Comparison of ENCODE assay signal across 14 cellular contexts in genomic region chr1:19066874-19067186, GRCh38.
DNase-seq lines count a peak whose midpoint lies in the region; ATAC-seq and TF ChIP-seq lines count a peak whose summit lies in the region.
"Had no signal": no experiment of that assay in that cellular context is flagged by ENCODE, and none has a peak within 500 bp of the region (broad histone marks: within the 10 kb centered on the region; RNA-seq: fewer than 3 reads in every experiment).

No MANE protein-coding gene starts in this region.

- no peak overlapping the region for H3K18ac ChIP-seq in trophoblast cell (ENCODE audit: low read length)

- peak overlapping the region; percentile 7 for H2AK5ac ChIP-seq in trophoblast cell (ENCODE audit: low read length)

- whole genome bisulfite sequencing in trophoblast cell (ENCODE audit: extremely low coverage, insufficient coverage, insufficient read length): no CpG with 5 or more reads among the region's 10 CpGs

- no peak overlapping the region for H3K9ac ChIP-seq in trophoblast cell (ENCODE audit: low read length)

- H3K79me1 ChIP-seq in trophoblast cell (ENCODE audit: low read length): no peaks in the 10 kb centered on the region

- no peak overlapping the region for H4K91ac ChIP-seq in trophoblast cell (ENCODE audit: low read depth, low read length)

- no peak overlapping the region for H2BK5ac ChIP-seq in trophoblast cell (ENCODE audit: low read depth, low read length, poor library complexity)

- H3K4ac ChIP-seq in trophoblast cell (ENCODE audit: low read depth, low read length): no peak overlapping the region

- no peak for ATAC-seq in GM21447 (IDR thresholded peaks at IDR 0.05; ENCODE audit: unreplicated experiment)
- ATAC-seq in activated CD8-positive, alpha-beta T cell treated with anti-CD3 and anti-CD28 coated beads for 36 hours: no peak

- DNase-seq in COLO829 (ENCODE audit: low spot score) (peak; percentile 55), RWPE1 (ENCODE audit: low spot score) (no peak), globus pallidus (ENCODE audit: low spot score) (peak; percentile 92), trophoblast cell (no peak), cortex of kidney (lab: John Stamatoyannopoulos, UW) (no peak), NK-92 (lab: John Stamatoyannopoulos, UW; ENCODE audit: unreplicated experiment) (no peak)
- no peak for DNase-seq in activated CD8-positive, alpha-beta T cell treated with anti-CD3 and anti-CD28 coated beads for 36 hours
- DNase-seq: activated CD8-positive, alpha-beta memory T cell treated with anti-CD3 and anti-CD28 coated beads, Interleukin-2, amount 50 U/mL, for 4 hours; NCI-H1417 treated with DMSO at 0.1 percent for 48 hours; SHP77 treated with DMSO at 0.1 percent for 48 hours had no signal

- no peak overlapping the region for H4K8ac ChIP-seq in trophoblast cell (ENCODE audit: low read depth, low read length)

- no peaks in the 10 kb centered on the region for H3K27me3 ChIP-seq in trophoblast cell (ENCODE audit: insufficient read depth, low read length)
- H3K27me3 ChIP-seq: ovary had no signal

- no peak overlapping the region for H3K27ac Mint-ChIP-seq in activated CD8-positive, alpha-beta T cell treated with anti-CD3 and anti-CD28 coated beads for 36 hours
- H3K27ac Mint-ChIP-seq: T-helper 1 cell treated with Interleukin-12 subunit alpha and Interleukin-12 subunit beta and Interleukin-4 antibody, amounts not matched to agents 30 μg/mL and 1 μg/mL, for 36 hours had no signal

- no peaks in the 10 kb centered on the region for H3K36me3 Mint-ChIP-seq in activated CD8-positive, alpha-beta T cell treated with anti-CD3 and anti-CD28 coated beads for 36 hours (ENCODE audit: low read depth)

- H3K4me2 ChIP-seq in trophoblast cell (ENCODE audit: low read length): no peak overlapping the region
- H3K4me2 ChIP-seq: smooth muscle cell had no signal

- H3K27me3 Mint-ChIP-seq in activated CD8-positive, alpha-beta T cell treated with anti-CD3 and anti-CD28 coated beads for 36 hours: no peaks in the 10 kb centered on the region

- H2BK12ac ChIP-seq in trophoblast cell (ENCODE audit: low read length): no peak overlapping the region

- H3K14ac ChIP-seq in trophoblast cell (ENCODE audit: low read length): no peak overlapping the region

- H3K79me2 ChIP-seq in trophoblast cell (ENCODE audit: control insufficient read depth, insufficient read depth, low read length, poor library complexity): no peaks in the 10 kb centered on the region

- H2AFZ ChIP-seq in trophoblast cell (ENCODE audit: insufficient read depth, low read length, poor library complexity): peak overlapping the region; percentile 13

- no peak overlapping the region for H3K23ac ChIP-seq in trophoblast cell (ENCODE audit: low read length)

- H2BK120ac ChIP-seq in trophoblast cell (ENCODE audit: insufficient read depth, low read length, poor library complexity): no peak overlapping the region

- peaks cover 0 to 3% of the 10 kb centered on the region in 2 experiments for H3K4me1 ChIP-seq in trophoblast cell (ENCODE audit: control insufficient read depth in 1 of 2, insufficient read depth in 2 of 2, low read length in 2 of 2)

- H4K12ac ChIP-seq in trophoblast cell (ENCODE audit: low read depth, low read length): no peak overlapping the region

- intact Hi-C loops in activated CD8-positive, alpha-beta T cell treated with anti-CD3 and anti-CD28 coated beads for 36 hours (cut with micrococcal nuclease): no loop called here

- POLR2A ChIA-PET in RWPE1 (lab: Yijun Ruan, JAX; ENCODE audit: low non-redundant PET): no interaction called here
- POLR2A ChIA-PET in activated CD8-positive, alpha-beta T cell treated with anti-CD3 and anti-CD28 coated beads for 36 hours (lab: Charles Lee): no interaction called here

- no peak overlapping the region for H3K4me3 Mint-ChIP-seq in activated CD8-positive, alpha-beta T cell treated with anti-CD3 and anti-CD28 coated beads for 36 hours
- H3K4me3 Mint-ChIP-seq: T-helper 1 cell treated with Interleukin-12 subunit alpha and Interleukin-12 subunit beta and Interleukin-4 antibody, amounts not matched to agents 30 μg/mL and 1 μg/mL, for 36 hours had no signal

- no peaks in the 10 kb centered on the region for H3K9me3 Mint-ChIP-seq in activated CD8-positive, alpha-beta T cell treated with anti-CD3 and anti-CD28 coated beads for 36 hours

- no peaks in the 10 kb centered on the region for H3K36me3 ChIP-seq in trophoblast cell (ENCODE audit: control insufficient read depth in 1 of 2, insufficient read depth in 2 of 2, low read length in 2 of 2)
- H3K36me3 ChIP-seq: ovary had no signal

- no peak for TF ChIP-seq CTCF in RWPE1 (conservative IDR thresholded peaks at IDR 0.05; ENCODE audit: low read depth)
- no peak for TF ChIP-seq CTCF in activated CD8-positive, alpha-beta T cell treated with anti-CD3 and anti-CD28 coated beads for 36 hours (IDR thresholded peaks at IDR 0.05)

- H3K27ac ChIP-seq in RWPE1 (peak overlapping the region; percentile 85), trophoblast cell (ENCODE audit: low read depth, low read length) (no peak overlapping the region)
- H3K27ac ChIP-seq: ovary had no signal

- H3K4me1 Mint-ChIP-seq in activated CD8-positive, alpha-beta T cell treated with anti-CD3 and anti-CD28 coated beads for 36 hours (ENCODE audit: low read depth): no peaks in the 10 kb centered on the region

- CTCF ChIA-PET in RWPE1 (lab: Yijun Ruan, JAX): no interaction called here
- CTCF ChIA-PET in activated CD8-positive, alpha-beta T cell treated with anti-CD3 and anti-CD28 coated beads for 36 hours (lab: Charles Lee): no interaction called here

- H3K9me3 ChIP-seq in trophoblast cell (ENCODE audit: insufficient read depth, low read depth, low read length): peaks cover 2% of the 10 kb centered on the region
- H3K9me3 ChIP-seq: ovary had no signal

- no peak overlapping the region for H3K4me3 ChIP-seq in trophoblast cell (ENCODE audit: low read depth, low read length)
- H3K4me3 ChIP-seq: ovary, smooth muscle cell had no signal

Comparison
In these comparisons a context has a peak if more than half of its experiments do, and no peak if none do; other contexts are left out.
1. DNase-seq: peak in COLO829 (single experiment) and globus pallidus (single experiment); none in RWPE1 (single experiment), trophoblast cell (0 of 2), activated CD8-positive, alpha-beta T cell treated with anti-CD3 and anti-CD28 coated beads for 36 hours (single experiment), cortex of kidney (single experiment) and NK-92 (single experiment).